In genomic region chr17:73142763-73143395, GRCh38 we compare ENCODE assay signal across 1 cellular context.
TF ChIP-seq lines count a peak whose summit lies in the region.

No MANE protein-coding gene starts in this region.

TF ChIP-seq in SK-N-SH treated with all-trans-retinoic acid at 6 μM for 48 hours, 23 proteins besides CTCF, POLR2A, EP300 and RAD21 (continued from another document):
- TF ChIP-seq TSHZ2 (CRISPR knock-in tag; IDR thresholded peaks at IDR 0.05): no peak
